2 cellular contexts compared by ENCODE assay signal in the genomic region with DNA sequence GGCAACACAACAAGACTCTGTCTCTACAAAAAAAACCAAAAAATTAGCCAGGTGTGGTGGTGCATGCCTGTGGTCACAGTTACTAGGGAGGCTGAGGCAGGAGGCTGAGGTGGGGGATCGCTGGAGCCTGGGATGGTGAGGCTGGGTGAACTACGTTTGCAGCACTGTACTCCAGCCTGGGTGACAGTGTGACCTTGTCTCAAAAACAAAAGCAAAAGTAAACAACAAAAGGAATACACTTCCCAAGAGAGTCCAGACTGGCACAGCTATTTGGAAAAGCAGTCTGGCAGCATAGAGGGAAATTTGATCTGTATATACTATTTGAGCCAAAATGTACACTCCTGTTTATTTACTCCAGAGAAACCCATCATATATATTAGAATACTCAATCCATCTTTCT.
TF ChIP-seq lines count a peak whose summit lies in the region.

No MANE protein-coding gene starts in this region.

TF ChIP-seq in SK-N-SH treated with all-trans-retinoic acid at 6 μM for 48 hours, 23 proteins besides CTCF, POLR2A, EP300 and RAD21 (continued from another document):
- no peak for TF ChIP-seq CSRNP3 (CRISPR knock-in tag; IDR thresholded peaks at IDR 0.05)
- TF ChIP-seq ESRRG (CRISPR knock-in tag; IDR thresholded peaks at IDR 0.05): no peak

TF ChIP-seq in SK-N-SH, 30 proteins besides CTCF, POLR2A, EP300 and RAD21 (continued from another document):
- TF ChIP-seq, protein P1, sequence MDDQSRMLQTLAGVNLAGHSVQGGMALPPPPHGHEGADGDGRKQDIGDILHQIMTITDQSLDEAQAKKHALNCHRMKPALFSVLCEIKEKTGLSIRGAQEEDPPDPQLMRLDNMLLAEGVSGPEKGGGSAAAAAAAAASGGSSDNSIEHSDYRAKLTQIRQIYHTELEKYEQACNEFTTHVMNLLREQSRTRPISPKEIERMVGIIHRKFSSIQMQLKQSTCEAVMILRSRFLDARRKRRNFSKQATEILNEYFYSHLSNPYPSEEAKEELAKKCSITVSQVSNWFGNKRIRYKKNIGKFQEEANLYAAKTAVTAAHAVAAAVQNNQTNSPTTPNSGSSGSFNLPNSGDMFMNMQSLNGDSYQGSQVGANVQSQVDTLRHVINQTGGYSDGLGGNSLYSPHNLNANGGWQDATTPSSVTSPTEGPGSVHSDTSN (IDR thresholded peaks at IDR 0.05): no peak
- TF ChIP-seq POLR2AphosphoS5 (IDR thresholded peaks at IDR 0.05; ENCODE audit: low read depth, low read length) (no peak), USF2 (IDR thresholded peaks at IDR 0.05; ENCODE audit: borderline replicate concordance, low read depth, low read length) (no peak), TEAD4 (IDR thresholded peaks at IDR 0.05; ENCODE audit: borderline replicate concordance, insufficient read depth) (no peak), ZBTB33 (IDR thresholded peaks at IDR 0.05; ENCODE audit: borderline replicate concordance, low read depth) (no peak)
- TF ChIP-seq, protein P2, sequence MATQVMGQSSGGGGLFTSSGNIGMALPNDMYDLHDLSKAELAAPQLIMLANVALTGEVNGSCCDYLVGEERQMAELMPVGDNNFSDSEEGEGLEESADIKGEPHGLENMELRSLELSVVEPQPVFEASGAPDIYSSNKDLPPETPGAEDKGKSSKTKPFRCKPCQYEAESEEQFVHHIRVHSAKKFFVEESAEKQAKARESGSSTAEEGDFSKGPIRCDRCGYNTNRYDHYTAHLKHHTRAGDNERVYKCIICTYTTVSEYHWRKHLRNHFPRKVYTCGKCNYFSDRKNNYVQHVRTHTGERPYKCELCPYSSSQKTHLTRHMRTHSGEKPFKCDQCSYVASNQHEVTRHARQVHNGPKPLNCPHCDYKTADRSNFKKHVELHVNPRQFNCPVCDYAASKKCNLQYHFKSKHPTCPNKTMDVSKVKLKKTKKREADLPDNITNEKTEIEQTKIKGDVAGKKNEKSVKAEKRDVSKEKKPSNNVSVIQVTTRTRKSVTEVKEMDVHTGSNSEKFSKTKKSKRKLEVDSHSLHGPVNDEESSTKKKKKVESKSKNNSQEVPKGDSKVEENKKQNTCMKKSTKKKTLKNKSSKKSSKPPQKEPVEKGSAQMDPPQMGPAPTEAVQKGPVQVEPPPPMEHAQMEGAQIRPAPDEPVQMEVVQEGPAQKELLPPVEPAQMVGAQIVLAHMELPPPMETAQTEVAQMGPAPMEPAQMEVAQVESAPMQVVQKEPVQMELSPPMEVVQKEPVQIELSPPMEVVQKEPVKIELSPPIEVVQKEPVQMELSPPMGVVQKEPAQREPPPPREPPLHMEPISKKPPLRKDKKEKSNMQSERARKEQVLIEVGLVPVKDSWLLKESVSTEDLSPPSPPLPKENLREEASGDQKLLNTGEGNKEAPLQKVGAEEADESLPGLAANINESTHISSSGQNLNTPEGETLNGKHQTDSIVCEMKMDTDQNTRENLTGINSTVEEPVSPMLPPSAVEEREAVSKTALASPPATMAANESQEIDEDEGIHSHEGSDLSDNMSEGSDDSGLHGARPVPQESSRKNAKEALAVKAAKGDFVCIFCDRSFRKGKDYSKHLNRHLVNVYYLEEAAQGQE (IDR thresholded peaks at IDR 0.05; ENCODE audit: low read depth, low read length): no peak
- TF ChIP-seq, protein P3, sequence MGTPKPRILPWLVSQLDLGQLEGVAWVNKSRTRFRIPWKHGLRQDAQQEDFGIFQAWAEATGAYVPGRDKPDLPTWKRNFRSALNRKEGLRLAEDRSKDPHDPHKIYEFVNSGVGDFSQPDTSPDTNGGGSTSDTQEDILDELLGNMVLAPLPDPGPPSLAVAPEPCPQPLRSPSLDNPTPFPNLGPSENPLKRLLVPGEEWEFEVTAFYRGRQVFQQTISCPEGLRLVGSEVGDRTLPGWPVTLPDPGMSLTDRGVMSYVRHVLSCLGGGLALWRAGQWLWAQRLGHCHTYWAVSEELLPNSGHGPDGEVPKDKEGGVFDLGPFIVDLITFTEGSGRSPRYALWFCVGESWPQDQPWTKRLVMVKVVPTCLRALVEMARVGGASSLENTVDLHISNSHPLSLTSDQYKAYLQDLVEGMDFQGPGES (IDR thresholded peaks at IDR 0.05; ENCODE audit: low read depth, low read length): no peak
